1 cellular context compared by ENCODE assay signal in genomic region chr11:21806508-21806907, GRCh38.
TF ChIP-seq lines count a peak whose summit lies in the region.

No MANE protein-coding gene starts in this region.

TF ChIP-seq in GM12878, 131 proteins besides CTCF, POLR2A, EP300 and RAD21:
- no peak for TF ChIP-seq FOS (IDR thresholded peaks at IDR 0.05; ENCODE audit: borderline replicate concordance, extremely low read depth, insufficient read length)
- TF ChIP-seq CBFB (IDR thresholded peaks at IDR 0.05; ENCODE audit: low read depth): no peak
- no peak for TF ChIP-seq E2F4 (IDR thresholded peaks at IDR 0.05; ENCODE audit: low read depth, low read length)
- no peak for TF ChIP-seq RAD51 (IDR thresholded peaks at IDR 0.05)
- TF ChIP-seq KAT2A (conservative IDR thresholded peaks at IDR 0.05; ENCODE audit: control insufficient read depth, low read depth, low read length): no peak
- TF ChIP-seq ELK1 (IDR thresholded peaks at IDR 0.05; ENCODE audit: low read depth, low read length): no peak
- TF ChIP-seq STAT3 (IDR thresholded peaks at IDR 0.05; ENCODE audit: low read depth, low read length): no peak
- TF ChIP-seq, protein P1, sequence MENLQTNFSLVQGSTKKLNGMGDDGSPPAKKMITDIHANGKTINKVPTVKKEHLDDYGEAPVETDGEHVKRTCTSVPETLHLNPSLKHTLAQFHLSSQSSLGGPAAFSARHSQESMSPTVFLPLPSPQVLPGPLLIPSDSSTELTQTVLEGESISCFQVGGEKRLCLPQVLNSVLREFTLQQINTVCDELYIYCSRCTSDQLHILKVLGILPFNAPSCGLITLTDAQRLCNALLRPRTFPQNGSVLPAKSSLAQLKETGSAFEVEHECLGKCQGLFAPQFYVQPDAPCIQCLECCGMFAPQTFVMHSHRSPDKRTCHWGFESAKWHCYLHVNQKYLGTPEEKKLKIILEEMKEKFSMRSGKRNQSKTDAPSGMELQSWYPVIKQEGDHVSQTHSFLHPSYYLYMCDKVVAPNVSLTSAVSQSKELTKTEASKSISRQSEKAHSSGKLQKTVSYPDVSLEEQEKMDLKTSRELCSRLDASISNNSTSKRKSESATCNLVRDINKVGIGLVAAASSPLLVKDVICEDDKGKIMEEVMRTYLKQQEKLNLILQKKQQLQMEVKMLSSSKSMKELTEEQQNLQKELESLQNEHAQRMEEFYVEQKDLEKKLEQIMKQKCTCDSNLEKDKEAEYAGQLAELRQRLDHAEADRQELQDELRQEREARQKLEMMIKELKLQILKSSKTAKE (IDR thresholded peaks at IDR 0.05; ENCODE audit: low read depth, poor library complexity, severe bottlenecking): no peak
- no peak for TF ChIP-seq POLR2AphosphoS2 (IDR thresholded peaks at IDR 0.05; ENCODE audit: low read depth, low read length)
- no peak for TF ChIP-seq ZBED1 (IDR thresholded peaks at IDR 0.05; ENCODE audit: borderline replicate concordance)
- no peak for TF ChIP-seq CBX5 (IDR thresholded peaks at IDR 0.05; ENCODE audit: low read depth)
- no peak for TF ChIP-seq MAX (IDR thresholded peaks at IDR 0.05; ENCODE audit: low read depth, low read length)
- TF ChIP-seq SMC3 (IDR thresholded peaks at IDR 0.05; ENCODE audit: borderline replicate concordance, low read length): no peak
- no peak for TF ChIP-seq TCF7 (IDR thresholded peaks at IDR 0.05; ENCODE audit: borderline replicate concordance)
